Comparison of ENCODE assay signal across 13 cellular contexts in genomic region chr5:125295405-125295872, GRCh38.
A peak's percentile ranks its signal among the peaks of the same experiment; 100 is the strongest.
DNase-seq lines count a peak whose midpoint lies in the region; ATAC-seq and TF ChIP-seq lines count a peak whose summit lies in the region.
"Had no signal": no experiment of that assay in that cellular context is flagged by ENCODE, and none has a peak within 500 bp of the region (broad histone marks: within the 10 kb centered on the region; RNA-seq: fewer than 3 reads in every experiment).

No MANE protein-coding gene starts in this region.

- no peak for TF ChIP-seq POLR2A in Peyer's patch (IDR thresholded peaks at IDR 0.05)

- ATAC-seq in GM18502 (IDR thresholded peaks at IDR 0.05; ENCODE audit: poor library complexity, unreplicated experiment) (peak; percentile 61), HG03342 (IDR thresholded peaks at IDR 0.05; ENCODE audit: unreplicated experiment) (no peak)

- no peaks in the 10 kb centered on the region for H3K27me3 ChIP-seq in Peyer's patch
- H3K27me3 ChIP-seq: ascending aorta had no signal

- no peak overlapping the region for H3K4me3 ChIP-seq in astrocyte of the cerebellum (ENCODE audit: low read depth, low read length)
- no peak overlapping the region for H3K4me3 ChIP-seq in Peyer's patch
- H3K4me3 ChIP-seq: ascending aorta had no signal

- peaks cover 0 to 3% (median 0%) of the 10 kb centered on the region in 4 donors for H3K4me1 ChIP-seq in Peyer's patch

- DNase-seq in HT-29 (ENCODE audit: low spot score) (peak; percentile 22), astrocyte of the cerebellum (ENCODE audit: low read depth) (peak; percentile 15), iris pigment epithelial cell (ENCODE audit: low read depth) (peak; percentile 58), SW480 (ENCODE audit: low spot score) (no peak), T1000 (lab: John Stamatoyannopoulos, UW) (no peak), Peyer's patch (no peak)
- DNase-seq: CD4-positive, alpha-beta memory T cell; effector memory CD4-positive, alpha-beta T cell; hypothalamus; NCI-H1417 had no signal

- H3K27ac ChIP-seq in Peyer's patch: no peak overlapping the region
- H3K27ac ChIP-seq: ascending aorta had no signal

- TF ChIP-seq CTCF in astrocyte of the cerebellum (IDR thresholded peaks at IDR 0.05; ENCODE audit: low read depth, low read length, missing control alignments): no peak
- no peak for TF ChIP-seq CTCF in Peyer's patch (IDR thresholded peaks at IDR 0.05)

- H3K36me3 ChIP-seq in Peyer's patch: no peaks in the 10 kb centered on the region
- H3K36me3 ChIP-seq: ascending aorta had no signal

- in situ Hi-C loops in astrocyte of the cerebellum (cut with HindIII; ENCODE audit: low sequenced_read_pairs): no loop called here

- no peaks in the 10 kb centered on the region for H3K9me3 ChIP-seq in Peyer's patch
- H3K9me3 ChIP-seq: ascending aorta had no signal

Comparison
In these comparisons a context has a peak if more than half of its experiments do, and no peak if none do; other contexts are left out.
1. DNase-seq: peak in HT-29 (single experiment), astrocyte of the cerebellum (single experiment) and iris pigment epithelial cell (single experiment); none in SW480 (single experiment), T1000 (single experiment) and Peyer's patch (0 of 3).